30 cellular contexts compared by ENCODE assay signal in genomic region chr14:59239030-59239429, GRCh38. TPM values are rescaled to one million over a fixed set of nuclear protein-coding genes. Genes with fewer than 3 reads are reported as not detected.
DNase-seq lines count a peak whose midpoint lies in the region; ATAC-seq and TF ChIP-seq lines count a peak whose summit lies in the region.
"Had no signal": no experiment of that assay in that cellular context is flagged by ENCODE, and none has a peak within 500 bp of the region (broad histone marks: within the 10 kb centered on the region; RNA-seq: fewer than 3 reads in every experiment).

No MANE protein-coding gene starts in this region.

- H3K9me3 Mint-ChIP-seq in stimulated activated memory B cell treated with anti-CD40 and anti-IgM and Interleukin-4, amounts not matched to agents 10 μg/mL and 1 μg/mL and 100 μg/mL, for 72 hours: peaks cover 2% of the 10 kb centered on the region
- peaks cover 25% of the 10 kb centered on the region for H3K9me3 Mint-ChIP-seq in nephron progenitor cell
- H3K9me3 Mint-ChIP-seq: activated naive CD8-positive, alpha-beta T cell treated with anti-CD3 and anti-CD28 coated beads, Interleukin-2, amount 50 U/mL, for 24 hours; activated T-cell treated with anti-CD3 and anti-CD28 coated beads, Interleukin-2, amount 50 U/mL, for 72 hours; CD14-positive monocyte; effector memory CD8-positive, alpha-beta T cell; GM23338; IgD-negative memory B cell had no signal

- no peak overlapping the region for H2BK15ac ChIP-seq in mesendoderm (replicated peaks; ENCODE audit: low read depth)

- H3K9ac ChIP-seq in SK-N-SH (no peak overlapping the region), mesendoderm (ENCODE audit: low read length) (no peak overlapping the region)

- H3K4me3 ChIP-seq in SK-N-SH (ENCODE audit: low read depth in 2 of 2, low read length in 1 of 2) (no peak overlapping the region), mesendoderm (ENCODE audit: low read length) (no peak overlapping the region)
- H3K4me3 ChIP-seq: cardiac muscle cell, coronary artery, GM23338, right atrium auricular region, SJSA1, thoracic aorta, vagina had no signal

- H3K36me3 ChIP-seq in SK-N-SH (replicated peaks in 1 of 2; ENCODE audit: control insufficient read depth in 1 of 2, insufficient read depth in 2 of 2, low read length in 1 of 2): no peaks in the 10 kb centered on the region
- H3K36me3 ChIP-seq in mesendoderm (ENCODE audit: control insufficient read depth, insufficient read depth, low read length): no peaks in the 10 kb centered on the region
- H3K36me3 ChIP-seq: cardiac muscle cell, right atrium auricular region, SJSA1, thoracic aorta, vagina had no signal

- no peak overlapping the region for H3K18ac ChIP-seq in mesendoderm (ENCODE audit: low read length)

- H3K27ac ChIP-seq in SK-N-SH (ENCODE audit: low read depth in 2 of 2, low read length in 1 of 2): peak overlapping the region in 1 of 2 experiments; percentile 11; a peak in 1 of 4 replicates
- no peak overlapping the region for H3K27ac ChIP-seq in mesendoderm (ENCODE audit: low read depth, low read length)
- H3K27ac ChIP-seq: coronary artery, SJSA1, thoracic aorta, vagina had no signal

- no peak for TF ChIP-seq RAD21 in SK-N-SH (IDR thresholded peaks at IDR 0.05; ENCODE audit: low read length)

- H3K9me2 ChIP-seq in SK-N-SH: no peaks in the 10 kb centered on the region

- H3K4me3 Mint-ChIP-seq in stimulated activated memory B cell treated with anti-CD40 and anti-IgM and Interleukin-4, amounts not matched to agents 10 μg/mL and 1 μg/mL and 100 μg/mL, for 72 hours: no peak overlapping the region
- no peak overlapping the region for H3K4me3 Mint-ChIP-seq in nephron progenitor cell
- H3K4me3 Mint-ChIP-seq: activated naive CD8-positive, alpha-beta T cell treated with anti-CD3 and anti-CD28 coated beads, Interleukin-2, amount 50 U/mL, for 24 hours; activated T-cell treated with anti-CD3 and anti-CD28 coated beads, Interleukin-2, amount 50 U/mL, for 72 hours; CD14-positive monocyte; effector memory CD8-positive, alpha-beta T cell; GM23338; IgD-negative memory B cell; stimulated activated naive CD8-positive, alpha-beta T cell treated with anti-CD3 and anti-CD28 coated beads, Interleukin-15, amount 100 ng/mL, for 72 hours had no signal

- ATAC-seq in stimulated activated memory B cell treated with anti-CD40 and anti-IgM and Interleukin-4, amounts not matched to agents 10 μg/mL and 1 μg/mL and 100 μg/mL, for 72 hours: no peak
- ATAC-seq: activated naive CD8-positive, alpha-beta T cell treated with anti-CD3 and anti-CD28 coated beads, Interleukin-2, amount 50 U/mL, for 24 hours; activated T-cell treated with anti-CD3 and anti-CD28 coated beads, Interleukin-2, amount 50 U/mL, for 72 hours; effector memory CD8-positive, alpha-beta T cell; GM23338; left lobe of liver; stimulated activated naive CD8-positive, alpha-beta T cell treated with anti-CD3 and anti-CD28 coated beads, Interleukin-15, amount 100 ng/mL, for 72 hours had no signal

- H2AFZ ChIP-seq in SK-N-SH (ENCODE audit: low read depth): no peak overlapping the region
- H2AFZ ChIP-seq: GM23338 had no signal

- H2AK5ac ChIP-seq in mesendoderm (ENCODE audit: low read length): no peak overlapping the region

- H4K8ac ChIP-seq in mesendoderm (ENCODE audit: low read depth, low read length): no peak overlapping the region

- no peak for TF ChIP-seq EP300 in SK-N-SH (IDR thresholded peaks at IDR 0.05; ENCODE audit: borderline replicate concordance in 1 of 2, low read depth in 1 of 2, low read length in 1 of 2)

- no peak overlapping the region for H3K23ac ChIP-seq in mesendoderm (ENCODE audit: low read length)

- H3K4me1 ChIP-seq in SK-N-SH (ENCODE audit: control insufficient read depth in 1 of 2, insufficient read depth in 2 of 2, low read depth in 1 of 2, low read length in 1 of 2) (peaks cover 0 to 15% of the 10 kb centered on the region in 2 experiments; a peak in 2 of 4 replicates), mesendoderm (ENCODE audit: control insufficient read depth, low read depth, low read length) (no peaks in the 10 kb centered on the region)

- H3K4me2 ChIP-seq in SK-N-SH (no peak overlapping the region), mesendoderm (ENCODE audit: low read length) (no peak overlapping the region)
- H3K4me2 ChIP-seq: GM23338 had no signal

- H3K27me3 ChIP-seq in SK-N-SH (ENCODE audit: insufficient read depth): no peaks in the 10 kb centered on the region
- H3K27me3 ChIP-seq in mesendoderm (ENCODE audit: insufficient read depth, low read length, poor library complexity): no peaks in the 10 kb centered on the region
- H3K27me3 ChIP-seq: cardiac muscle cell, right atrium auricular region, SJSA1, vagina had no signal

- no peak overlapping the region for H2BK120ac ChIP-seq in mesendoderm (ENCODE audit: low read depth, low read length)

- DNase-seq in NOMO-1 treated with DMSO at 0.1 percent for 48 hours (lab: John Stamatoyannopoulos, UW; ENCODE audit: unreplicated experiment): peak; percentile 8
- no peak for DNase-seq in NOMO-1 treated with dmso at 0.1 percent for 144 hours (lab: John Stamatoyannopoulos, UW; ENCODE audit: unreplicated experiment)
- DNase-seq in NCI-H2081 treated with DMSO at 0.1 percent for 48 hours (lab: John Stamatoyannopoulos, UW): peak; percentile 33
- peak; percentile 69 for DNase-seq in NCI-H748 (lab: John Stamatoyannopoulos, UW; ENCODE audit: unreplicated experiment)
- no peak for DNase-seq in nephron progenitor cell
- no peak for DNase-seq in SK-N-SH
- no peak for DNase-seq in mesendoderm
- DNase-seq: activated CD4-positive, alpha-beta T cell treated with anti-CD3 and anti-CD28 coated beads, Interleukin-2, amount 50 U/mL, for 48 hours; activated naive CD4-positive, alpha-beta T cell; activated naive CD8-positive, alpha-beta T cell treated with anti-CD3 and anti-CD28 coated beads, Interleukin-2, amount 50 U/mL, for 24 hours; activated T-cell treated with anti-CD3 and anti-CD28 coated beads, Interleukin-2, amount 50 U/mL, for 72 hours; effector memory CD8-positive, alpha-beta T cell; glutamatergic neuron; NCI-H2029; NCI-H510A treated with DMSO at 0.1 percent for 48 hours; stimulated activated CD4-positive, alpha-beta T cell treated with anti-CD3 and anti-CD28 coated beads, Interleukin-1b, Interleukin-23, amount 100 ng/mL, for 48 hours; stimulated activated CD8-positive, alpha-beta memory T cell treated with anti-CD3 and anti-CD28 coated beads, Interleukin-4, amount 100 ng/mL, for 48 hours; stimulated activated naive CD8-positive, alpha-beta T cell treated with anti-CD3 and anti-CD28 coated beads, Interleukin-15, amount 100 ng/mL, for 72 hours; T-helper 1 cell had no signal

- H3K9me3 ChIP-seq in SK-N-SH: no peaks in the 10 kb centered on the region
- H3K9me3 ChIP-seq: right atrium auricular region, SJSA1, thoracic aorta, vagina had no signal

- peaks cover 63% of the 10 kb centered on the region for H3K4me1 Mint-ChIP-seq in stimulated activated memory B cell treated with anti-CD40 and anti-IgM and Interleukin-4, amounts not matched to agents 10 μg/mL and 1 μg/mL and 100 μg/mL, for 72 hours
- peaks cover 5% of the 10 kb centered on the region for H3K4me1 Mint-ChIP-seq in nephron progenitor cell

- peak overlapping the region; percentile 29 for H3K27ac Mint-ChIP-seq in stimulated activated memory B cell treated with anti-CD40 and anti-IgM and Interleukin-4, amounts not matched to agents 10 μg/mL and 1 μg/mL and 100 μg/mL, for 72 hours
- H3K27ac Mint-ChIP-seq in nephron progenitor cell: no peak overlapping the region
- H3K27ac Mint-ChIP-seq: activated naive CD8-positive, alpha-beta T cell treated with anti-CD3 and anti-CD28 coated beads, Interleukin-2, amount 50 U/mL, for 24 hours; activated T-cell treated with anti-CD3 and anti-CD28 coated beads, Interleukin-2, amount 50 U/mL, for 72 hours; CD14-positive monocyte; effector memory CD8-positive, alpha-beta T cell; GM23338; IgD-negative memory B cell; stimulated activated naive CD8-positive, alpha-beta T cell treated with anti-CD3 and anti-CD28 coated beads, Interleukin-15, amount 100 ng/mL, for 72 hours had no signal

- TF ChIP-seq CTCF in nephron progenitor cell (IDR thresholded peaks at IDR 0.05): no peak
- TF ChIP-seq CTCF in SK-N-SH (IDR thresholded peaks at IDR 0.05): no peak

- peaks cover 6% of the 10 kb centered on the region for H3K79me1 ChIP-seq in mesendoderm (ENCODE audit: low read length)

- H3K4ac ChIP-seq in mesendoderm (ENCODE audit: low read depth, low read length): no peak overlapping the region

- no peaks in the 10 kb centered on the region for H3K27me3 Mint-ChIP-seq in stimulated activated memory B cell treated with anti-CD40 and anti-IgM and Interleukin-4, amounts not matched to agents 10 μg/mL and 1 μg/mL and 100 μg/mL, for 72 hours
- no peaks in the 10 kb centered on the region for H3K27me3 Mint-ChIP-seq in nephron progenitor cell (ENCODE audit: low read depth, poor library complexity)
- H3K27me3 Mint-ChIP-seq: activated naive CD8-positive, alpha-beta T cell treated with anti-CD3 and anti-CD28 coated beads, Interleukin-2, amount 50 U/mL, for 24 hours; effector memory CD8-positive, alpha-beta T cell; IgD-negative memory B cell; stimulated activated naive CD8-positive, alpha-beta T cell treated with anti-CD3 and anti-CD28 coated beads, Interleukin-15, amount 100 ng/mL, for 72 hours had no signal

- H4K5ac ChIP-seq in mesendoderm (ENCODE audit: low read length): no peak overlapping the region

- H3F3A ChIP-seq in SK-N-SH (replicated peaks; ENCODE audit: insufficient read depth): no peaks in the 10 kb centered on the region

- no peak overlapping the region for H3K56ac ChIP-seq in mesendoderm (ENCODE audit: low read length)

- no peaks in the 10 kb centered on the region for H4K20me1 ChIP-seq in SK-N-SH (ENCODE audit: insufficient read depth)

- POLR2A ChIA-PET in SK-N-SH (lab: Yijun Ruan, JAX): no interaction called here

- peaks cover 13% of the 10 kb centered on the region for H3K36me3 Mint-ChIP-seq in stimulated activated memory B cell treated with anti-CD40 and anti-IgM and Interleukin-4, amounts not matched to agents 10 μg/mL and 1 μg/mL and 100 μg/mL, for 72 hours
- H3K36me3 Mint-ChIP-seq in nephron progenitor cell (ENCODE audit: low read depth): peaks cover 32% of the 10 kb centered on the region
- H3K36me3 Mint-ChIP-seq: CD14-positive monocyte had no signal

- peaks cover 10% of the 10 kb centered on the region for H3K79me2 ChIP-seq in SK-N-SH (ENCODE audit: insufficient read depth)
- no peaks in the 10 kb centered on the region for H3K79me2 ChIP-seq in mesendoderm (ENCODE audit: control insufficient read depth, insufficient read depth, low read length)

- no peak overlapping the region for H2BK5ac ChIP-seq in mesendoderm (ENCODE audit: low read length)

- CTCF ChIA-PET in SK-N-SH (lab: Yijun Ruan, JAX): interaction anchor here (0.9 to 1.5 kb wide), 2 partner anchors 9 to 49 kb away, joined by 4 to 6 read pairs; no protein-coding TSS in a partner anchor

TF ChIP-seq in SK-N-SH, 30 proteins besides CTCF, POLR2A, EP300 and RAD21 (continues in another document):
- TF ChIP-seq FOXJ3 (CRISPR knock-in tag; IDR thresholded peaks at IDR 0.05): no peak
- TF ChIP-seq CHD2 (IDR thresholded peaks at IDR 0.05; ENCODE audit: low read length, partially characterized antibody): no peak
- TF ChIP-seq FOXM1 (IDR thresholded peaks at IDR 0.05; ENCODE audit: low read depth): no peak

RNA-seq across cellular contexts. Expression of gene DAAM1, which starts 50.6 kb away (rescaled TPM):
- polyA plus RNA-seq in SK-N-SH (2012; rRNA removed): 5.1 and 5.5 TPM in 2 replicates
- 5.0 and 10.1 TPM in 2 replicates for polyA plus RNA-seq in SK-N-SH (2012; cell fraction: cytosol; rRNA removed)
- 7.0 and 10.8 TPM in 2 replicates for polyA plus RNA-seq in SK-N-SH (2012; cell fraction: nucleus; rRNA removed)
- polyA plus RNA-seq in mesendoderm (2013, experiment 1 of 2): 22.6 TPM
- 21.7 TPM for polyA plus RNA-seq in mesendoderm (2013, experiment 2 of 2)

Comparison
In these comparisons a context has a peak if more than half of its experiments do, and no peak if none do; other contexts are left out.
1. DNase-seq: peak in NOMO-1 treated with DMSO at 0.1 percent for 48 hours (single experiment), NCI-H2081 treated with DMSO at 0.1 percent for 48 hours (single experiment) and NCI-H748 (single experiment); none in NOMO-1 treated with dmso at 0.1 percent for 144 hours (single experiment), nephron progenitor cell (single experiment), SK-N-SH (single experiment) and mesendoderm (single experiment).